In genomic region chr13:50081899-50082425, GRCh38 we compare ENCODE assay signal across 8 cellular contexts.
DNase-seq lines count a peak whose midpoint lies in the region; ATAC-seq and TF ChIP-seq lines count a peak whose summit lies in the region.

No MANE protein-coding gene starts in this region.

- H3K27ac Mint-ChIP-seq in activated T-helper 17 cell treated with anti-CD3 and anti-CD28 coated beads, Interleukin-2, amount 50 U/mL, for 72 hours, result peak overlapping the region; percentile 96
- H3K27ac Mint-ChIP-seq in naive B cell, result peak overlapping the region; percentile 98 to 100 (median 99)
- H3K27ac Mint-ChIP-seq in stimulated activated effector memory CD8-positive, alpha-beta T cell treated with anti-CD3 and anti-CD28 coated beads, Interleukin-12 subunit alpha, Interleukin-12 subunit beta, amount 100 ng/mL, for 72 hours, result peak overlapping the region; percentile 99

- H3K4me3 Mint-ChIP-seq in activated T-helper 17 cell treated with anti-CD3 and anti-CD28 coated beads, Interleukin-2, amount 50 U/mL, for 72 hours, result peak overlapping the region; percentile 97
- peak overlapping the region; percentile 93 to 100 (median 100) for H3K4me3 Mint-ChIP-seq in naive B cell
- H3K4me3 Mint-ChIP-seq in stimulated activated effector memory CD8-positive, alpha-beta T cell treated with anti-CD3 and anti-CD28 coated beads, Interleukin-12 subunit alpha, Interleukin-12 subunit beta, amount 100 ng/mL, for 72 hours, result peak overlapping the region; percentile 94

- H3K27me3 ChIP-seq in fibroblast of lung (ENCODE audit: control insufficient read depth, insufficient read depth, low read length), result no peaks in the 10 kb centered on the region

- peaks cover 9% of the 10 kb centered on the region for H3K4me1 Mint-ChIP-seq in activated T-helper 17 cell treated with anti-CD3 and anti-CD28 coated beads, Interleukin-2, amount 50 U/mL, for 72 hours
- peaks cover 24 to 73% (median 28%) of the 10 kb centered on the region in 3 donors for H3K4me1 Mint-ChIP-seq in naive B cell
- peaks cover 12% of the 10 kb centered on the region for H3K4me1 Mint-ChIP-seq in stimulated activated effector memory CD8-positive, alpha-beta T cell treated with anti-CD3 and anti-CD28 coated beads, Interleukin-12 subunit alpha, Interleukin-12 subunit beta, amount 100 ng/mL, for 72 hours

- H3K4me3 ChIP-seq in fibroblast of lung (replicated peaks in 1 of 4; ENCODE audit: control extremely low read depth in 1 of 4, insufficient read depth in 1 of 4, low read depth in 3 of 4, low read length in 4 of 4), result peak overlapping the region; percentile 65 to 98 (median 94)

- peak overlapping the region; percentile 84 for H2AFZ ChIP-seq in fibroblast of lung (ENCODE audit: low read length)

- H3K27me3 Mint-ChIP-seq in activated T-helper 17 cell treated with anti-CD3 and anti-CD28 coated beads, Interleukin-2, amount 50 U/mL, for 72 hours, result no peaks in the 10 kb centered on the region
- H3K27me3 Mint-ChIP-seq in naive B cell, result no peaks in the 10 kb centered on the region

- no peaks in the 10 kb centered on the region for H3K9me3 Mint-ChIP-seq in activated T-helper 17 cell treated with anti-CD3 and anti-CD28 coated beads, Interleukin-2, amount 50 U/mL, for 72 hours
- no peaks in the 10 kb centered on the region for H3K9me3 Mint-ChIP-seq in naive B cell
- H3K9me3 Mint-ChIP-seq in stimulated activated effector memory CD8-positive, alpha-beta T cell treated with anti-CD3 and anti-CD28 coated beads, Interleukin-12 subunit alpha, Interleukin-12 subunit beta, amount 100 ng/mL, for 72 hours, result no peaks in the 10 kb centered on the region

- peak overlapping the region; percentile 82 for H3K4me2 ChIP-seq in fibroblast of lung (ENCODE audit: extremely low read depth, insufficient read depth, low read length)

- ATAC-seq in activated T-helper 17 cell treated with anti-CD3 and anti-CD28 coated beads, Interleukin-2, amount 50 U/mL, for 72 hours (replicated peaks), result peak; percentile 81
- peak; percentile 74 to 76 for ATAC-seq in naive B cell (ENCODE audit: low read depth in 2 of 2)
- peak; percentile 85 for ATAC-seq in stimulated activated effector memory CD8-positive, alpha-beta T cell treated with anti-CD3 and anti-CD28 coated beads, Interleukin-12 subunit alpha, Interleukin-12 subunit beta, amount 100 ng/mL, for 72 hours

- no peaks in the 10 kb centered on the region for H3K9me3 ChIP-seq in fibroblast of lung (ENCODE audit: control insufficient read depth, insufficient read depth, low read depth, low read length)

- peak overlapping the region; percentile 94 for H3K27ac ChIP-seq in fibroblast of lung (ENCODE audit: insufficient read depth, low read length)

- no peak for TF ChIP-seq CTCF in fibroblast of lung (conservative IDR thresholded peaks at IDR 0.05 in 1 of 2, IDR thresholded peaks at IDR 0.05 in 1 of 2; ENCODE audit: low read depth in 1 of 2, low read length in 2 of 2)

- peaks cover 10% of the 10 kb centered on the region for H3K4me1 ChIP-seq in fibroblast of lung (ENCODE audit: control insufficient read depth, extremely low read depth, insufficient read depth, low read length)

- H3K36me3 ChIP-seq in fibroblast of lung (ENCODE audit: control insufficient read depth, insufficient read depth, low read length), result no peaks in the 10 kb centered on the region

- peak overlapping the region; percentile 89 for H3K9ac ChIP-seq in fibroblast of lung (ENCODE audit: insufficient read depth, low read length)

- peak; percentile 99 for DNase-seq in EH (ENCODE audit: low read depth)
- peak; percentile 95 for DNase-seq in GOT3 (lab: John Stamatoyannopoulos, UW)
- peak; percentile 99 for DNase-seq in LHCN-M2 (ENCODE audit: low read depth)
- peak; percentile 97 for DNase-seq in RPMI7951 (ENCODE audit: low read depth)
- DNase-seq in fibroblast of lung (ENCODE audit: low read depth in 2 of 2), result peak; percentile 98 to 99
- DNase-seq in naive B cell, result peak; percentile 99
- DNase-seq in stimulated activated effector memory CD8-positive, alpha-beta T cell treated with anti-CD3 and anti-CD28 coated beads, Interleukin-12 subunit alpha, Interleukin-12 subunit beta, amount 100 ng/mL, for 72 hours (ENCODE audit: low spot score in 2 of 2), result peak; percentile 94 to 100

- H4K20me1 ChIP-seq in fibroblast of lung (ENCODE audit: control insufficient read depth, extremely low read depth, insufficient read depth, low read length), result no peaks in the 10 kb centered on the region

- peaks cover 78% of the 10 kb centered on the region for H3K79me2 ChIP-seq in fibroblast of lung (ENCODE audit: control insufficient read depth, insufficient read depth, low read length)

- peaks cover 57% of the 10 kb centered on the region for H3K36me3 Mint-ChIP-seq in activated T-helper 17 cell treated with anti-CD3 and anti-CD28 coated beads, Interleukin-2, amount 50 U/mL, for 72 hours (ENCODE audit: low read depth)
- H3K36me3 Mint-ChIP-seq in naive B cell, result peaks cover 0 to 9% of the 10 kb centered on the region in 2 donors
- H3K36me3 Mint-ChIP-seq in stimulated activated effector memory CD8-positive, alpha-beta T cell treated with anti-CD3 and anti-CD28 coated beads, Interleukin-12 subunit alpha, Interleukin-12 subunit beta, amount 100 ng/mL, for 72 hours, result peaks cover 42% of the 10 kb centered on the region

Comparison
In these comparisons a context has a peak if more than half of its experiments do, and no peak if none do; other contexts are left out.
1. Peak in every context shown above with its lines: DNase-seq, ATAC-seq, H3K4me3 ChIP-seq and H3K27ac ChIP-seq.